In genomic region chr15:31214864-31215489, GRCh38 we compare ENCODE assay signal across 8 cellular contexts.
DNase-seq lines count a peak whose midpoint lies in the region; ATAC-seq, FAIRE-seq and TF ChIP-seq lines count a peak whose summit lies in the region.

No MANE protein-coding gene starts in this region.

- H3K27ac ChIP-seq in adrenal gland (peak overlapping the region in 4 of 5 donors; percentile 66 to 90 (median 84)), stomach smooth muscle (ENCODE audit: low read length) (peak overlapping the region; percentile 31)

- intact Hi-C loops in adrenal gland (cut with DNase I) = loop anchor here in 1 of 2 donors (5.0 kb wide), 3 partner anchors 47 to 222 kb away; partner anchors contain the start of gene KLF13

- H3K4me3 ChIP-seq in adrenal gland = peak overlapping the region in 1 of 4 donors; percentile 71
- peak overlapping the region in 1 of 2 donors; percentile 72 for H3K4me3 ChIP-seq in stomach smooth muscle (ENCODE audit: low read length in 2 of 2)

- no peak for TF ChIP-seq POLR2A in adrenal gland (IDR thresholded peaks at IDR 0.05)

- H3K27me3 ChIP-seq in adrenal gland (no peaks in the 10 kb centered on the region), stomach smooth muscle (ENCODE audit: control insufficient read depth in 1 of 2, insufficient read depth in 2 of 2, low read length in 2 of 2) (no peaks in the 10 kb centered on the region)

- DNase-seq in Ammon's horn (ENCODE audit: low spot score) (peak; percentile 20), adrenal gland (peak in 6 of 7 donors; percentile 47 to 70 (median 52)), kidney tubule cell (ENCODE audit: low spot score) (peak; percentile 47), urothelium cell line (ENCODE audit: low spot score) (no peak), HuH-7.5 (ENCODE audit: low spot score) (no peak)

- no peak overlapping the region for H3K9ac ChIP-seq in stomach smooth muscle (ENCODE audit: low read length in 2 of 2)

- no peak for FAIRE-seq in urothelium cell line (lab: Jason Lieb, UNC)

- H3K9me3 ChIP-seq in adrenal gland (replicated peaks in 1 of 3) (no peaks in the 10 kb centered on the region), stomach smooth muscle (ENCODE audit: control insufficient read depth in 2 of 2, low read length in 2 of 2) (peaks cover 0 to 5% of the 10 kb centered on the region in 2 donors)

- peaks cover 0 to 15% of the 10 kb centered on the region in 2 donors for H3K4me1 ChIP-seq in adrenal gland (replicated peaks in 1 of 2)
- peaks cover 20% of the 10 kb centered on the region for H3K4me1 ChIP-seq in stomach smooth muscle (ENCODE audit: control insufficient read depth, insufficient read depth, low read length)

- WGBS in adrenal gland, 4 donors = 27 to 46% (median 38%) methylated on average over 6 to 18 of the region's 18 CpGs

- no peak for TF ChIP-seq CTCF in adrenal gland (IDR thresholded peaks at IDR 0.05)

- peak; percentile 1 for ATAC-seq in HG02571 (IDR thresholded peaks at IDR 0.05; ENCODE audit: unreplicated experiment)
- ATAC-seq in GM21528 (IDR thresholded peaks at IDR 0.05; ENCODE audit: low FRiP score, unreplicated experiment) = no peak

- H3K36me3 ChIP-seq in adrenal gland (replicated peaks in 1 of 2) = no peaks in the 10 kb centered on the region
- H3K36me3 ChIP-seq in stomach smooth muscle (ENCODE audit: control insufficient read depth in 2 of 2, insufficient read depth in 2 of 2, low read length in 2 of 2) = no peaks in the 10 kb centered on the region

Comparison
In these comparisons a context has a peak if more than half of its experiments do, and no peak if none do; other contexts are left out.
1. DNase-seq: peak in Ammon's horn (single experiment), adrenal gland (6 of 7) and kidney tubule cell (single experiment); none in urothelium cell line (single experiment) and HuH-7.5 (single experiment).